In the genomic region with DNA sequence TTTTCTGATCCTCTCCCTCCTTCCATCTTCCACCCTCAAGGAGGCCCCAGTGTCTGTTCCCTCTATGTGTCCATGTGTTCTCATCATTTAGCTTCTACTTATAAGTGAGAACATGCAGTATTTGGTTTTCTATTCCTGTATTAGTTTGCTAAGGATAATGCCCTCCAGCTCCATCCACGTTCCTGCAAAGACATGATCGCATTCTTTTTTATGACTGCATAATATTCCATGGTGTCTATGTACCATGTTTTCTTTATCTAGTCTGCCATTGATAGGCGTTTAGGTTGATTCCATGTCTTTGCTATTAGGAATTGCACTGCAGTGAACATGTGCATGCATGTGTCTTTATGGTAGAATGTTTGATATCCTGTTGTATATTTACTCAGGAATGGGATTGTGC, we compare ENCODE assay signal across 6 cellular contexts.
"Had no signal": no experiment of that assay in that cellular context is flagged by ENCODE, and none has a peak within 500 bp of the region (broad histone marks: within the 10 kb centered on the region; RNA-seq: fewer than 3 reads in every experiment).

No MANE protein-coding gene starts in this region.

- H3K4me2 ChIP-seq: KMS-11 had no signal

- H3K9ac ChIP-seq: KMS-11 had no signal

- FAIRE-seq: HepG2 had no signal

- ATAC-seq: HepG2 had no signal

- H3K27ac ChIP-seq: HL-60, KMS-11 had no signal

- DNase-seq: IMR-90, KBM-7, KG1 had no signal
